25 cellular contexts compared by ENCODE assay signal in the genomic region with DNA sequence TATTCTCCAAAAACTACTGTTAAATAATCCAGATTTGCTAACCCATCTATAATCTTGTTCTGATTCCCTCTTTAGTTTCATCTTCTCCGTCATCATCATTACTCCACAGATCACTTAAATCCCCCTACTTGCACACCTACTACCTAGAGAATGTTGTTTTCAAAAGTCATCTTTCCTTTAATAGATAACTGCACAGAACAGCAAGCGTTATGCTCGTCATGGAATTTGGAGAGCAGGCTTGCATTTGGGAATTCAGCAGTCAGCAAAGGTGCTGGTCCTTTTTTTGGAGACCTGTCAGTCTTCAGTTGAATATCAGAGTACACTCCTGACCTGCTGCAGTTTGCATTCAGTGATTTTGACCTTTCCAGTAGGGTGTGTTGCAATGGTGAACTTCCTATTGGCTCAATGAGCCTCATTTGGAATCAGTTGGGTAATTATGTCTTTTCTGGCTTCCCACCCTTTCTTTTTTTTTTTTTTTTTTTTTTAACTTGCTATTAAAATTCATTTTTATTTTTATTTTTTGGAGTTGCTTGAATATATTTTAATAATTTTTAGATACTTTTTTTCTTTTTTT.
"Had no signal": no experiment of that assay in that cellular context is flagged by ENCODE, and none has a peak within 500 bp of the region (broad histone marks: within the 10 kb centered on the region; RNA-seq: fewer than 3 reads in every experiment).

No MANE protein-coding gene starts in this region.

- H3K4me3 ChIP-seq: adrenal gland, breast epithelium, K562, PC-9 had no signal

- H3K27ac ChIP-seq: adrenal gland, breast epithelium, PC-9 had no signal

- H3K27me3 ChIP-seq: adrenal gland, breast epithelium had no signal

- DNase-seq: activated CD4-positive, alpha-beta T cell treated with anti-CD3 and anti-CD28 coated beads for 48 hours; activated CD4-positive, alpha-beta T cell treated with anti-CD3 and anti-CD28 coated beads, Interleukin-2, amount 50 U/mL, for 4 hours; activated CD8-positive, alpha-beta memory T cell treated with anti-CD3 and anti-CD28 coated beads, Interleukin-2, amount 50 U/mL, for 48 hours; activated CD8-positive, alpha-beta T cell treated with anti-CD3 and anti-CD28 coated beads, Interleukin-2, amount 10 ng/mL, durations not matched to agents 7 days and 5 days; activated naive CD4-positive, alpha-beta T cell treated with anti-CD3 and anti-CD28 coated beads, Interleukin-2, amount 50 U/mL, for 16 hours; activated naive CD8-positive, alpha-beta T cell treated with anti-CD3 and anti-CD28 coated beads, Interleukin-2, amount 10 ng/mL, durations not matched to agents 7 days and 5 days; activated T-cell treated with anti-CD3 and anti-CD28 coated beads, Interleukin-2, amount 50 U/mL, for 1 hour; adrenal gland; anterior cingulate cortex; Karpas-422; MM.1S; NCI-H1105; NCI-H1436; NCI-H1694 treated with DMSO at 0.1 percent for 48 hours; NCI-H2029 treated with DMSO at 0.1 percent for 48 hours; NCI-H345; NCI-H510A; NCI-H526 treated with DMSO at 0.1 percent for 48 hours; NCI-H82; PC-9; SHP77 treated with DMSO at 0.1 percent for 48 hours; T-helper 1 cell had no signal

- ATAC-seq: activated CD4-positive, CD25-positive, alpha-beta regulatory T cell treated with anti-CD3 and anti-CD28 coated beads, Interleukin-2, amount 50 U/mL, for 24 hours; activated CD8-positive, alpha-beta T cell treated with anti-CD3 and anti-CD28 coated beads, Interleukin-2, amount 10 ng/mL, durations not matched to agents 7 days and 5 days; K562 had no signal

- H3K36me3 ChIP-seq: adrenal gland, breast epithelium had no signal
